1 cellular context compared by ENCODE assay signal in genomic region chrX:69060631-69061408, GRCh38.
TF ChIP-seq lines count a peak whose summit lies in the region.

No MANE protein-coding gene starts in this region.

TF ChIP-seq in K562, 482 proteins besides CTCF, POLR2A, EP300 and RAD21 (continued from another document):
- TF ChIP-seq ZNF280B (CRISPR knock-in tag; IDR thresholded peaks at IDR 0.05) (no peak), SREBF1 (IDR thresholded peaks at IDR 0.05; ENCODE audit: borderline replicate concordance, low read depth, low read length) (no peak), ZC3H8 (IDR thresholded peaks at IDR 0.05) (no peak)
